In the genomic region with DNA sequence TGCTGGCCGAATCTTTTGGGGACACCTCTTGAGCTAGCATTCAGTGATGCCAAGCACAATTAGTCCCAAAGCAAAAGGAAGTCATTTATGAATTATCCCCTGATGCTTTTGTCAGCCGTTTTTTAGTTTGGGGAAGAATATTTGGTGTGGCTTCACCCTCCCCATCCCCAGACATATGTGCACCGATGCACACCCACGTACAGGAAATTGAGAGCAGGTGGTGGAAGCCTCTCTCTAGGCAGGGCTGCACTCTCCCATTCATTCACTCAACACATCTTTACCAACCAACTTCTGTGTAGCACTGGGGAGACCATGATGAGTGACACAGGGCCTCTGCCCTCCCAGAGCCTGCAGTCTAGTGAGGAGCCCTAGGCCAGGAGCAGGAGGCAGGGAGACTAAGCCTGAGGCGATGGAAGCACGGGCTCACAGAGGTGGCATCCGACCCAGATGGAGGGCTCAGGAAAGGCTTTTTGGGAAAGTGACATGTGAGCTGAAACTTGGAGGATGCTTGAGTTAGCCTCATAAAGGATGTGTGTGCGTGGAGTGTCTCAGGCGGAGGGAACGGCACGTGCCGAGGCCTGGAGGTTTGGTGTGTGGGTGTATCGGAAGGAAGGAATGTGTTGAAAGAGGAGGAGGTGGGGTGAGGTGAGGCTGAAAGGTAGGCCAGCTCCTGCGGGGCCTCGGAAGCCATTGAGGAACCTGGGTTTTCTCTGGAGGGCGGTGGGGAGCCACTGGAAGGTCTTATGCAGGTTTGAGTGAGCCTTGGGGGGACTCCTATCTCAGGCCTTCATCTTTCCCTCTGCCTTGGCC, we compare ENCODE assay signal across 9 cellular contexts. TPM values are rescaled to one million over a fixed set of nuclear protein-coding genes. Genes with fewer than 3 reads are reported as not detected.
DNase-seq lines count a peak whose midpoint lies in the region; ATAC-seq, FAIRE-seq and TF ChIP-seq lines count a peak whose summit lies in the region.
"Had no signal": no experiment of that assay in that cellular context is flagged by ENCODE, and none has a peak within 500 bp of the region (broad histone marks: within the 10 kb centered on the region; RNA-seq: fewer than 3 reads in every experiment).

No MANE protein-coding gene starts in this region.

- no peak for TF ChIP-seq POLR2A in GM12891 (IDR thresholded peaks at IDR 0.05; ENCODE audit: low read depth, low read length)

- H3K4me3 ChIP-seq in neutrophil (ENCODE audit: low read depth in 1 of 2, low read length in 1 of 2): peak overlapping the region in 1 of 2 experiments; percentile 15
- H3K4me3 ChIP-seq: ovary had no signal

- H3K36me3 ChIP-seq in neutrophil: peaks cover 11% of the 10 kb centered on the region
- H3K36me3 ChIP-seq: ovary had no signal

- H3K9me3 Mint-ChIP-seq in activated naive CD4-positive, alpha-beta T cell treated with anti-CD3 and anti-CD28 coated beads, Interleukin-2, amount 50 U/mL, for 24 hours: no peaks in the 10 kb centered on the region

- intact Hi-C loops in cardiac septum (cut with DNase I): no loop called here

- ATAC-seq in HG03460 (IDR thresholded peaks at IDR 0.05; ENCODE audit: unreplicated experiment) (peak; percentile 60), HG02884 (IDR thresholded peaks at IDR 0.05; ENCODE audit: unreplicated experiment) (no peak)

- no peaks in the 10 kb centered on the region for H3K27me3 Mint-ChIP-seq in activated naive CD4-positive, alpha-beta T cell treated with anti-CD3 and anti-CD28 coated beads, Interleukin-2, amount 50 U/mL, for 24 hours

- peak overlapping the region; percentile 94 for H3K27ac Mint-ChIP-seq in activated naive CD4-positive, alpha-beta T cell treated with anti-CD3 and anti-CD28 coated beads, Interleukin-2, amount 50 U/mL, for 24 hours

- peak overlapping the region; percentile 82 for H3K27ac ChIP-seq in neutrophil
- H3K27ac ChIP-seq: ovary had no signal

- H3K4me1 Mint-ChIP-seq in activated naive CD4-positive, alpha-beta T cell treated with anti-CD3 and anti-CD28 coated beads, Interleukin-2, amount 50 U/mL, for 24 hours: peaks cover 44% of the 10 kb centered on the region

- peak overlapping the region; percentile 61 for H3K4me3 Mint-ChIP-seq in activated naive CD4-positive, alpha-beta T cell treated with anti-CD3 and anti-CD28 coated beads, Interleukin-2, amount 50 U/mL, for 24 hours

- FAIRE-seq in GM12891 (lab: Jason Lieb, UNC): peak; percentile 96

- H3K36me3 Mint-ChIP-seq in activated naive CD4-positive, alpha-beta T cell treated with anti-CD3 and anti-CD28 coated beads, Interleukin-2, amount 50 U/mL, for 24 hours: no peaks in the 10 kb centered on the region

- H3K4me1 ChIP-seq in neutrophil (ENCODE audit: control insufficient read depth in 1 of 2, insufficient read depth in 1 of 2, low read depth in 1 of 2, low read length in 1 of 2): peaks cover 94 to 98% of the 10 kb centered on the region in 2 experiments

- no peaks in the 10 kb centered on the region for H3K9me3 ChIP-seq in neutrophil
- H3K9me3 ChIP-seq: ovary had no signal

- no peaks in the 10 kb centered on the region for H3K27me3 ChIP-seq in neutrophil
- H3K27me3 ChIP-seq: ovary had no signal

- DNase-seq in GM12891 (ENCODE audit: insufficient read length, low spot score) (peak; percentile 61), NCI-H748 treated with DMSO at 0.1 percent for 48 hours (lab: John Stamatoyannopoulos, UW) (no peak), cardiac septum (ENCODE audit: low spot score) (no peak), EL (no peak)

- TF ChIP-seq CTCF in neutrophil (IDR thresholded peaks at IDR 0.05): no peak

TF ChIP-seq in GM12891, 5 proteins besides CTCF, POLR2A, EP300 and RAD21:
- TF ChIP-seq PAX5 (IDR thresholded peaks at IDR 0.05; ENCODE audit: insufficient read depth, low read length, severe bottlenecking) (no peak), SPI1 (IDR thresholded peaks at IDR 0.05; ENCODE audit: low read depth, low read length) (no peak), POLR2AphosphoS5 (IDR thresholded peaks at IDR 0.05; ENCODE audit: low read depth, low read length) (no peak), POU2F2 (IDR thresholded peaks at IDR 0.05; ENCODE audit: low read depth, low read length) (no peak), TAF1 (IDR thresholded peaks at IDR 0.05; ENCODE audit: low read depth, low read length) (no peak)

RNA-seq across cellular contexts. Expression of a gene that starts 43.8 kb away (rescaled TPM):
- 82.5 TPM for polyA plus RNA-seq in GM12891 (2012; ENCODE audit: low read depth, missing spikeins)
- total RNA-seq in cardiac septum: 58.1 TPM

RNA-seq across cellular contexts. Expression of a gene that starts 44.1 kb away (rescaled TPM):
- 16.3 TPM for polyA plus RNA-seq in GM12891 (2012; ENCODE audit: low read depth, missing spikeins)
- 17.1 TPM for total RNA-seq in cardiac septum

RNA-seq across cellular contexts. Expression of a gene that starts 49.6 kb away (rescaled TPM):
- 13.0 TPM for polyA plus RNA-seq in GM12891 (2012; ENCODE audit: low read depth, missing spikeins)
- total RNA-seq in cardiac septum: 9.6 TPM
